Comparison of ENCODE assay signal across 29 cellular contexts in the genomic region with DNA sequence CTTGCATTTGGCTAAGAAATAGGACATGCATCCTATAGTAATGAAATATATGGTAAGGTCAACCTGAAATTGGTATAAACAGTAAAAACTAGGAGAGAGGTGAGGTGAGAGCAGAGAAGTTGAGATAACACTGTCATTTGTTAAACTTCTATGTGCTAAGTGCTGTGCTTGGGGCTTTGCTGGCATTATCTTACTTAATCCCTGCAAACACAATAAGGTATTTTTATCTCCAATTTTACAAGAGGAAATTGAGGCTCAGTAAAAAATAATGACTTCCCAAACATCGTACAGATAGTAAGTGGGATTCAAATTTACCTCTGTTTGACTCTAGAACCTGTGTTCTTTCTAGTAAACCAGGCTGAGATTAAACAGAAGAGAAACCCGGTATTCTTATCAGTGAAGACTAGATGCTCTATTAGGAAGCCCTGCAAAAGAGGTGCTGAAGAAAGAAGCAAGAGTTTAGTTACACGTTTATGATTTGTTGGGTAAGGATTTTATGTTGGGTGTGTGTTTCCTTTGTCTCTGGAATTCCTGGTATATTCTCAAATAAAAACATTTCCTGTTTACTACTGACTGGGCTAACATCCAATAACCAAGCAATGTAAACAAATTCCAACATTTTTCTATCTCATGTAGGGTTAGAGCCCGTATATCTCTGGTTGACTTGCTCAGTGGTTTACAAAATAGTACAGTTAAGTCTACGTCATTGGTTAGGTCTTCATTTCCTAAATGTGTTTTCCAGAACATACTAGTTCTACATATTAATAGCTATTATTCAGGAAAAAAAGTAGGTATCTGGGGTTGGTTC.
DNase-seq lines count a peak whose midpoint lies in the region; ATAC-seq, FAIRE-seq and TF ChIP-seq lines count a peak whose summit lies in the region.
"Had no signal": no experiment of that assay in that cellular context is flagged by ENCODE, and none has a peak within 500 bp of the region (broad histone marks: within the 10 kb centered on the region; RNA-seq: fewer than 3 reads in every experiment).

No MANE protein-coding gene starts in this region.

- H2BK5ac ChIP-seq in IMR-90 (ENCODE audit: low read depth, low read length, poor library complexity, severe bottlenecking) = peak overlapping the region; percentile 61

- ATAC-seq in IMR-90 (ENCODE audit: low read depth) = peak; percentile 95
- ATAC-seq: activated CD8-positive, alpha-beta T cell treated with anti-CD3 and anti-CD28 coated beads, Interleukin-2, amount 10 ng/mL, durations not matched to agents 7 days and 5 days had no signal

- in situ Hi-C loops in IMR-90 (cut with MboI; ENCODE audit: low sequenced_read_pairs) = no loop called here

- H3K9ac ChIP-seq in IMR-90 (ENCODE audit: low read depth, low read length) = no peak overlapping the region

- no peak for FAIRE-seq in H54 (lab: Jason Lieb, UNC)
- FAIRE-seq: small intestine, TTC549 had no signal

- no peaks in the 10 kb centered on the region for H3K79me1 ChIP-seq in IMR-90 (ENCODE audit: low read depth in 1 of 2, low read length in 2 of 2)

- H3K18ac ChIP-seq in IMR-90 (ENCODE audit: low read depth, low read length) = peak overlapping the region; percentile 12; the same call in 1 of the 2 replicates

- no peaks in the 10 kb centered on the region for H3K9me3 ChIP-seq in IMR-90 (ENCODE audit: control insufficient read depth, insufficient read depth, low read length)
- H3K9me3 ChIP-seq in mesodermal cell (ENCODE audit: control insufficient read depth, low read length) = peaks cover 3% of the 10 kb centered on the region
- H3K9me3 ChIP-seq in effector memory CD4-positive, alpha-beta T cell (ENCODE audit: control insufficient read depth, low read length) = no peaks in the 10 kb centered on the region
- H3K9me3 ChIP-seq: HAP-1, thoracic aorta had no signal

- H3K4me3 ChIP-seq in IMR-90 (ENCODE audit: insufficient read depth, low read depth, low read length) (no peak overlapping the region), mesodermal cell (ENCODE audit: extremely low read depth, insufficient read depth, low read length, poor library complexity, severe bottlenecking) (no peak overlapping the region)
- no peak overlapping the region for H3K4me3 ChIP-seq in effector memory CD4-positive, alpha-beta T cell (ENCODE audit: insufficient read depth, low read depth, low read length, poor library complexity, severe bottlenecking)
- H3K4me3 ChIP-seq: esophagus muscularis mucosa, HAP-1, thoracic aorta had no signal

- H3K36me3 ChIP-seq in IMR-90 (ENCODE audit: control insufficient read depth, insufficient read depth, low read length) (no peaks in the 10 kb centered on the region), mesodermal cell (ENCODE audit: control insufficient read depth, insufficient read depth, low read length) (no peaks in the 10 kb centered on the region)
- H3K36me3 ChIP-seq in effector memory CD4-positive, alpha-beta T cell (ENCODE audit: control insufficient read depth, insufficient read depth, low read length) = no peaks in the 10 kb centered on the region
- H3K36me3 ChIP-seq: esophagus muscularis mucosa, HAP-1, thoracic aorta had no signal

- H3K27ac ChIP-seq in IMR-90 (ENCODE audit: insufficient read depth, low read length) = no peak overlapping the region
- H3K27ac ChIP-seq in mesodermal cell (ENCODE audit: low read depth, low read length, severe bottlenecking) = peak overlapping the region; percentile 7
- H3K27ac ChIP-seq in effector memory CD4-positive, alpha-beta T cell (ENCODE audit: insufficient read depth, low read length, poor library complexity, severe bottlenecking) = no peak overlapping the region
- H3K27ac ChIP-seq: esophagus muscularis mucosa, thoracic aorta had no signal

- no peak overlapping the region for H4K91ac ChIP-seq in IMR-90 (ENCODE audit: insufficient read depth, low read depth, low read length)

- CTCF ChIA-PET in IMR-90 (lab: Yijun Ruan, JAX) = no interaction called here

- POLR2A ChIA-PET in IMR-90 (lab: Charles Lee; ENCODE audit: unreplicated experiment) = no interaction called here

- H3K56ac ChIP-seq in IMR-90 (ENCODE audit: extremely low read depth, insufficient read depth, low read length) = no peak overlapping the region

- WGBS in IMR-90 (ENCODE audit: extremely low coverage in 2 of 2, insufficient read length in 1 of 2), 2 experiments = no CpG with 5 or more reads among the region's 5 CpGs
- 78 to 100% methylated on average over 1 to 2 of the region's 5 CpGs for WGBS in mesodermal cell (ENCODE audit: insufficient coverage in 2 of 2), 2 experiments

- H4K8ac ChIP-seq in IMR-90 (ENCODE audit: low read depth in 2 of 2, low read length in 2 of 2) = 0 out of 4 replicates have a peak overlapping the region, but pooled peaks of 1 of the 2 experiments have one; percentile 44

- no peak overlapping the region for H2AFZ ChIP-seq in IMR-90 (replicated peaks; ENCODE audit: low read length, poor library complexity)

- no peaks in the 10 kb centered on the region for H4K20me1 ChIP-seq in IMR-90 (ENCODE audit: insufficient read depth, low read length)

- no peak for TF ChIP-seq CTCF in IMR-90 (conservative IDR thresholded peaks at IDR 0.05; ENCODE audit: low read depth, low read length)

- H3K4ac ChIP-seq in IMR-90 (ENCODE audit: low read depth, low read length) = no peak overlapping the region

- peak overlapping the region; percentile 36; the same call in 1 of the 2 replicates for H3K4me2 ChIP-seq in IMR-90 (ENCODE audit: low read depth, low read length)

- no peak overlapping the region for H2AK5ac ChIP-seq in IMR-90 (ENCODE audit: low read depth, low read length)

- no TSS peak for BruUV-seq in IMR-90 (replicated peaks; lab: Mats Ljungman, UMichigan)

- TF ChIP-seq POLR2A in IMR-90 (IDR thresholded peaks at IDR 0.05; ENCODE audit: low read depth, low read length) = no peak
- no peak for TF ChIP-seq POLR2A in H54 (IDR thresholded peaks at IDR 0.05; ENCODE audit: low read depth, low read length)

- no peak overlapping the region for H3K14ac ChIP-seq in IMR-90 (replicated peaks; ENCODE audit: low read depth, low read length)

- no peak overlapping the region for H3K23ac ChIP-seq in IMR-90 (ENCODE audit: low read depth, low read length)

- intact Hi-C loops in IMR-90 (cut with micrococcal nuclease) = no loop called here

- H3K4me1 ChIP-seq in IMR-90 (ENCODE audit: control insufficient read depth, insufficient read depth, low read length) = no peaks in the 10 kb centered on the region; the same call in 1 of the 2 replicates
- no peaks in the 10 kb centered on the region for H3K4me1 ChIP-seq in mesodermal cell (ENCODE audit: control insufficient read depth, insufficient read depth, low read length, poor library complexity, severe bottlenecking)
- H3K4me1 ChIP-seq in effector memory CD4-positive, alpha-beta T cell (ENCODE audit: control insufficient read depth, insufficient read depth, low read length, poor library complexity, severe bottlenecking) = no peaks in the 10 kb centered on the region
- H3K4me1 ChIP-seq: esophagus muscularis mucosa, HAP-1 had no signal

- H3K9me1 ChIP-seq in IMR-90 (ENCODE audit: insufficient read depth, low read length) = no peaks in the 10 kb centered on the region

- no peaks in the 10 kb centered on the region for H3K27me3 ChIP-seq in IMR-90 (ENCODE audit: control insufficient read depth, insufficient read depth, low read length)
- no peaks in the 10 kb centered on the region for H3K27me3 ChIP-seq in effector memory CD4-positive, alpha-beta T cell (replicated peaks; ENCODE audit: control insufficient read depth, insufficient read depth, low read length, poor library complexity, severe bottlenecking)
- H3K27me3 ChIP-seq: esophagus muscularis mucosa had no signal

- H2AK9ac ChIP-seq in IMR-90 (replicated peaks; ENCODE audit: low read depth, low read length, poor library complexity) = no peak overlapping the region

- peak; percentile 47 for DNase-seq in EL
- DNase-seq in IMR-90 = peak; percentile 82
- DNase-seq in dermis blood vessel endothelial cell = peak; percentile 26
- no peak for DNase-seq in effector memory CD4-positive, alpha-beta T cell
- no peak for DNase-seq in activated effector memory CD4-positive, alpha-beta T cell treated with Interleukin-2 at 50 U/mL for 16 hours
- DNase-seq in H54 (ENCODE audit: insufficient read length, low spot score) = no peak
- DNase-seq: activated CD4-positive, alpha-beta T cell treated with anti-CD3 and anti-CD28 coated beads for 1 hour; activated CD8-positive, alpha-beta T cell treated with anti-CD3 and anti-CD28 coated beads, Interleukin-2, amount 10 ng/mL, durations not matched to agents 7 days and 5 days; activated naive CD4-positive, alpha-beta T cell treated with anti-CD3 and anti-CD28 coated beads for 36 hours; activated T-cell treated with anti-CD3 and anti-CD28 coated beads, Interleukin-2, amount 50 U/mL, for 24 hours; aorta; central memory CD4-positive, alpha-beta T cell; KBM-7; kidney glomerular epithelial cell; naive B cell; NCI-H1694; NCI-H226; nucleus accumbens; OCI-M1; SIG-M5; small intestine; stimulated activated CD4-positive, alpha-beta T cell treated with anti-CD3 and anti-CD28 coated beads, Interleukin-4, amount 100 ng/mL, for 1 hour; stimulated activated naive CD4-positive, alpha-beta T cell; T-helper 1 cell had no signal

- peak overlapping the region; percentile 23 for H2BK20ac ChIP-seq in IMR-90 (ENCODE audit: low read depth, low read length)

- no peak overlapping the region for H4K5ac ChIP-seq in IMR-90 (ENCODE audit: low read depth, low read length)

- H2BK15ac ChIP-seq in IMR-90 (ENCODE audit: low read depth, low read length) = peak overlapping the region; percentile 17; the same call in 1 of the 3 replicates

- peak overlapping the region; percentile 47; the same call in 1 of the 2 replicates for H2BK120ac ChIP-seq in IMR-90 (ENCODE audit: low read depth, low read length)

- TF ChIP-seq RAD21 in IMR-90 (IDR thresholded peaks at IDR 0.05; ENCODE audit: low read length) = no peak

- dilution Hi-C loops in IMR-90 (cut with HindIII; ENCODE audit: low sequenced_read_pairs, unreplicated experiment) = no loop called here

TF ChIP-seq in IMR-90, 13 proteins besides CTCF, POLR2A, EP300 and RAD21 (continues in another document):
- no peak for TF ChIP-seq NFE2L2 (IDR thresholded peaks at IDR 0.05; ENCODE audit: low read depth, low read length)
- TF ChIP-seq SMC3 (IDR thresholded peaks at IDR 0.05; ENCODE audit: low read depth, low read length) = no peak
- TF ChIP-seq MAZ (IDR thresholded peaks at IDR 0.05; ENCODE audit: borderline replicate concordance, low read depth, low read length) = no peak
- TF ChIP-seq, protein P1, sequence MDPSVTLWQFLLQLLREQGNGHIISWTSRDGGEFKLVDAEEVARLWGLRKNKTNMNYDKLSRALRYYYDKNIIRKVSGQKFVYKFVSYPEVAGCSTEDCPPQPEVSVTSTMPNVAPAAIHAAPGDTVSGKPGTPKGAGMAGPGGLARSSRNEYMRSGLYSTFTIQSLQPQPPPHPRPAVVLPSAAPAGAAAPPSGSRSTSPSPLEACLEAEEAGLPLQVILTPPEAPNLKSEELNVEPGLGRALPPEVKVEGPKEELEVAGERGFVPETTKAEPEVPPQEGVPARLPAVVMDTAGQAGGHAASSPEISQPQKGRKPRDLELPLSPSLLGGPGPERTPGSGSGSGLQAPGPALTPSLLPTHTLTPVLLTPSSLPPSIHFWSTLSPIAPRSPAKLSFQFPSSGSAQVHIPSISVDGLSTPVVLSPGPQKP (IDR thresholded peaks at IDR 0.05; ENCODE audit: borderline replicate concordance, low read depth, low read length) = no peak
- TF ChIP-seq RCOR1 (IDR thresholded peaks at IDR 0.05; ENCODE audit: insufficient replicate concordance, low read length) = no peak

Comparison
In these comparisons a context has a peak if more than half of its experiments do, and no peak if none do; other contexts are left out.
1. DNase-seq: peak in EL (single experiment), IMR-90 (single experiment) and dermis blood vessel endothelial cell (single experiment); none in effector memory CD4-positive, alpha-beta T cell (0 of 3), activated effector memory CD4-positive, alpha-beta T cell treated with Interleukin-2 at 50 U/mL for 16 hours (single experiment) and H54 (single experiment).